ENCODE assay signal across 15 cellular contexts in genomic region chr10:3473271-3473670, GRCh38.
A peak's percentile ranks its signal among the peaks of the same experiment; 100 is the strongest.
DNase-seq lines count a peak whose midpoint lies in the region; ATAC-seq and TF ChIP-seq lines count a peak whose summit lies in the region.
"Had no signal": no experiment of that assay in that cellular context is flagged by ENCODE, and none has a peak within 500 bp of the region (broad histone marks: within the 10 kb centered on the region; RNA-seq: fewer than 3 reads in every experiment).

No MANE protein-coding gene starts in this region.

- H3K9me3 ChIP-seq in transverse colon: no peaks in the 10 kb centered on the region

- peaks cover 30% of the 10 kb centered on the region for H3K4me1 Mint-ChIP-seq in activated CD8-positive, alpha-beta T cell treated with anti-CD3 and anti-CD28 coated beads for 36 hours (ENCODE audit: low read depth)
- H3K4me1 Mint-ChIP-seq in activated CD8-positive, alpha-beta T cell treated with anti-CD3 and anti-CD28 coated beads, Interleukin-2, amount 10 ng/mL, durations not matched to agents 7 days and 5 days (ENCODE audit: low read depth): peaks cover 35% of the 10 kb centered on the region
- H3K4me1 Mint-ChIP-seq in dendritic cell treated with granulocyte-macrophage colony-stimulating factor and Interleukin-4, amounts not matched to agents 40 ng/mL and 50 ng/mL, for 4 days (ENCODE audit: low read depth): peaks cover 69% of the 10 kb centered on the region
- peaks cover 20 to 31% (median 22%) of the 10 kb centered on the region in 3 donors for H3K4me1 Mint-ChIP-seq in naive B cell

- H3K27me3 ChIP-seq in transverse colon: no peaks in the 10 kb centered on the region

- H3K27ac ChIP-seq in transverse colon: peak overlapping the region; percentile 79 to 89 (median 86)

- TF ChIP-seq EP300 in transverse colon (IDR thresholded peaks at IDR 0.05; ENCODE audit: low read depth): no peak

- no peak overlapping the region for H3K4me3 ChIP-seq in transverse colon

- POLR2A ChIA-PET in activated CD8-positive, alpha-beta T cell treated with anti-CD3 and anti-CD28 coated beads for 36 hours (lab: Charles Lee): no interaction called here
- POLR2A ChIA-PET in activated CD8-positive, alpha-beta T cell treated with anti-CD3 and anti-CD28 coated beads, Interleukin-2, amount 10 ng/mL, durations not matched to agents 7 days and 5 days (lab: Charles Lee): no interaction called here

- no peaks in the 10 kb centered on the region for H3K36me3 ChIP-seq in transverse colon

- CTCF ChIA-PET in activated CD8-positive, alpha-beta T cell treated with anti-CD3 and anti-CD28 coated beads for 36 hours (lab: Charles Lee): no interaction called here
- CTCF ChIA-PET in activated CD8-positive, alpha-beta T cell treated with anti-CD3 and anti-CD28 coated beads, Interleukin-2, amount 10 ng/mL, durations not matched to agents 7 days and 5 days (lab: Charles Lee): no interaction called here

- no peak overlapping the region for H3K27ac Mint-ChIP-seq in activated CD8-positive, alpha-beta T cell treated with anti-CD3 and anti-CD28 coated beads for 36 hours
- H3K27ac Mint-ChIP-seq in activated CD8-positive, alpha-beta T cell treated with anti-CD3 and anti-CD28 coated beads, Interleukin-2, amount 10 ng/mL, durations not matched to agents 7 days and 5 days: no peak overlapping the region
- peak overlapping the region; percentile 99 for H3K27ac Mint-ChIP-seq in dendritic cell treated with granulocyte-macrophage colony-stimulating factor and Interleukin-4, amounts not matched to agents 40 ng/mL and 50 ng/mL, for 4 days
- H3K27ac Mint-ChIP-seq in naive B cell: peak overlapping the region in 4 of 6 donors; percentile 13 to 95 (median 88)
- H3K27ac Mint-ChIP-seq: activated naive CD4-positive, alpha-beta T cell treated with anti-CD3 and anti-CD28 coated beads for 36 hours had no signal

- ATAC-seq in activated CD8-positive, alpha-beta T cell treated with anti-CD3 and anti-CD28 coated beads for 36 hours: peak; percentile 43
- no peak for ATAC-seq in activated CD8-positive, alpha-beta T cell treated with anti-CD3 and anti-CD28 coated beads, Interleukin-2, amount 10 ng/mL, durations not matched to agents 7 days and 5 days
- no peak for ATAC-seq in naive B cell (ENCODE audit: low read depth in 2 of 2)
- ATAC-seq: GM12878, SK-N-SH treated with all-trans-retinoic acid at 6 μM for 48 hours had no signal

- H3K4me3 Mint-ChIP-seq in activated CD8-positive, alpha-beta T cell treated with anti-CD3 and anti-CD28 coated beads for 36 hours: no peak overlapping the region
- H3K4me3 Mint-ChIP-seq in activated CD8-positive, alpha-beta T cell treated with anti-CD3 and anti-CD28 coated beads, Interleukin-2, amount 10 ng/mL, durations not matched to agents 7 days and 5 days: no peak overlapping the region
- no peak overlapping the region for H3K4me3 Mint-ChIP-seq in dendritic cell treated with granulocyte-macrophage colony-stimulating factor and Interleukin-4, amounts not matched to agents 40 ng/mL and 50 ng/mL, for 4 days
- peak overlapping the region in 7 of 8 donors; percentile 20 to 94 (median 87) for H3K4me3 Mint-ChIP-seq in naive B cell

- H3K4me1 ChIP-seq in transverse colon: peaks cover 16 to 38% (median 28%) of the 10 kb centered on the region in 4 donors

- peak; percentile 52 for DNase-seq in activated CD8-positive, alpha-beta T cell treated with anti-CD3 and anti-CD28 coated beads for 36 hours
- no peak for DNase-seq in activated CD8-positive, alpha-beta T cell treated with anti-CD3 and anti-CD28 coated beads, Interleukin-2, amount 10 ng/mL, durations not matched to agents 7 days and 5 days
- DNase-seq in naive B cell (no peak), transverse colon (no peak), GM10266 (ENCODE audit: extremely low spot score) (no peak), iPS-NIHi11 (ENCODE audit: low spot score) (no peak)
- DNase-seq in activated naive CD4-positive, alpha-beta T cell (lab: John Stamatoyannopoulos, UW): no peak
- DNase-seq: activated naive CD4-positive, alpha-beta T cell treated with anti-CD3 and anti-CD28 coated beads for 36 hours; cortex of kidney; GOT3; NCI-H146; substantia nigra had no signal

- in situ Hi-C loops in transverse colon (cut with MboI; ENCODE audit: low pct_ligation_motif_present in 1 of 4, low pct_unique_long_range_greater_than_20kb in 1 of 4, low sequenced_read_pairs in 3 of 4): loop anchor here in 1 of 4 donors (25.0 kb wide), 2 partner anchors 289 to 589 kb away; no protein-coding TSS in a partner anchor

- intact Hi-C loops in activated CD8-positive, alpha-beta T cell treated with anti-CD3 and anti-CD28 coated beads for 36 hours (cut with micrococcal nuclease): no loop called here
- intact Hi-C loops in dendritic cell treated with granulocyte-macrophage colony-stimulating factor and Interleukin-4, amounts not matched to agents 40 ng/mL and 50 ng/mL, for 4 days (cut with micrococcal nuclease): no loop called here
- intact Hi-C loops in transverse colon (cut with DNase I; ENCODE audit: low total_unique reads): no loop called here

- no peaks in the 10 kb centered on the region for H3K36me3 Mint-ChIP-seq in activated CD8-positive, alpha-beta T cell treated with anti-CD3 and anti-CD28 coated beads for 36 hours (ENCODE audit: low read depth)
- no peaks in the 10 kb centered on the region for H3K36me3 Mint-ChIP-seq in activated CD8-positive, alpha-beta T cell treated with anti-CD3 and anti-CD28 coated beads, Interleukin-2, amount 10 ng/mL, durations not matched to agents 7 days and 5 days (ENCODE audit: low read depth)
- H3K36me3 Mint-ChIP-seq in dendritic cell treated with granulocyte-macrophage colony-stimulating factor and Interleukin-4, amounts not matched to agents 40 ng/mL and 50 ng/mL, for 4 days (ENCODE audit: low read depth): peaks cover 14% of the 10 kb centered on the region
- no peaks in the 10 kb centered on the region for H3K36me3 Mint-ChIP-seq in naive B cell

- TF ChIP-seq CTCF in activated CD8-positive, alpha-beta T cell treated with anti-CD3 and anti-CD28 coated beads for 36 hours (IDR thresholded peaks at IDR 0.05): no peak
- no peak for TF ChIP-seq CTCF in transverse colon (IDR thresholded peaks at IDR 0.05)
- no peak for TF ChIP-seq CTCF in GM10266 (IDR thresholded peaks at IDR 0.05; ENCODE audit: control insufficient read depth, insufficient read depth, low read depth, missing control alignments)

- no peak for TF ChIP-seq POLR2A in transverse colon (IDR thresholded peaks at IDR 0.05)

- 86 to 91% methylated on average over 4 to 9 of the region's 9 CpGs for WGBS in transverse colon (ENCODE audit: low coverage in 1 of 2), 2 donors

- H3K9me3 Mint-ChIP-seq in activated CD8-positive, alpha-beta T cell treated with anti-CD3 and anti-CD28 coated beads for 36 hours: no peaks in the 10 kb centered on the region
- no peaks in the 10 kb centered on the region for H3K9me3 Mint-ChIP-seq in activated CD8-positive, alpha-beta T cell treated with anti-CD3 and anti-CD28 coated beads, Interleukin-2, amount 10 ng/mL, durations not matched to agents 7 days and 5 days (ENCODE audit: insufficient read depth)
- no peaks in the 10 kb centered on the region for H3K9me3 Mint-ChIP-seq in dendritic cell treated with granulocyte-macrophage colony-stimulating factor and Interleukin-4, amounts not matched to agents 40 ng/mL and 50 ng/mL, for 4 days
- H3K9me3 Mint-ChIP-seq in naive B cell: no peaks in the 10 kb centered on the region
- H3K9me3 Mint-ChIP-seq: activated naive CD4-positive, alpha-beta T cell treated with anti-CD3 and anti-CD28 coated beads for 36 hours had no signal

- peaks cover 7% of the 10 kb centered on the region for H3K27me3 Mint-ChIP-seq in activated CD8-positive, alpha-beta T cell treated with anti-CD3 and anti-CD28 coated beads for 36 hours
- peaks cover 23% of the 10 kb centered on the region for H3K27me3 Mint-ChIP-seq in activated CD8-positive, alpha-beta T cell treated with anti-CD3 and anti-CD28 coated beads, Interleukin-2, amount 10 ng/mL, durations not matched to agents 7 days and 5 days (ENCODE audit: low read depth)
- H3K27me3 Mint-ChIP-seq in dendritic cell treated with granulocyte-macrophage colony-stimulating factor and Interleukin-4, amounts not matched to agents 40 ng/mL and 50 ng/mL, for 4 days: no peaks in the 10 kb centered on the region
- H3K27me3 Mint-ChIP-seq in naive B cell: no peaks in the 10 kb centered on the region

Comparison
In these comparisons a context has a peak if more than half of its experiments do, and no peak if none do; other contexts are left out.
1. H3K27ac Mint-ChIP-seq: peak in dendritic cell treated with granulocyte-macrophage colony-stimulating factor and Interleukin-4, amounts not matched to agents 40 ng/mL and 50 ng/mL, for 4 days (single experiment) and naive B cell (4 of 6); none in activated CD8-positive, alpha-beta T cell treated with anti-CD3 and anti-CD28 coated beads for 36 hours (single experiment) and activated CD8-positive, alpha-beta T cell treated with anti-CD3 and anti-CD28 coated beads, Interleukin-2, amount 10 ng/mL, durations not matched to agents 7 days and 5 days (single experiment).
2. H3K4me3 Mint-ChIP-seq: peak in naive B cell (7 of 8); none in activated CD8-positive, alpha-beta T cell treated with anti-CD3 and anti-CD28 coated beads for 36 hours (single experiment), activated CD8-positive, alpha-beta T cell treated with anti-CD3 and anti-CD28 coated beads, Interleukin-2, amount 10 ng/mL, durations not matched to agents 7 days and 5 days (single experiment) and dendritic cell treated with granulocyte-macrophage colony-stimulating factor and Interleukin-4, amounts not matched to agents 40 ng/mL and 50 ng/mL, for 4 days (single experiment).